20 cellular contexts compared by ENCODE assay signal in genomic region chr12:40338071-40338470, GRCh38.
DNase-seq lines count a peak whose midpoint lies in the region; TF ChIP-seq lines count a peak whose summit lies in the region.
"Had no signal": no experiment of that assay in that cellular context is flagged by ENCODE, and none has a peak within 500 bp of the region (broad histone marks: within the 10 kb centered on the region; RNA-seq: fewer than 3 reads in every experiment).

No MANE protein-coding gene starts in this region.

- no peaks in the 10 kb centered on the region for H3K9me3 Mint-ChIP-seq in osteocyte (ENCODE audit: unreplicated experiment)
- H3K9me3 Mint-ChIP-seq: CD8-positive, alpha-beta T cell had no signal

- peak; percentile 67 for DNase-seq in COLO829 (ENCODE audit: low spot score)
- no peak for DNase-seq in SK-N-MC (ENCODE audit: low read depth, low spot score)
- DNase-seq in foreskin melanocyte = peak; percentile 62
- DNase-seq in NCI-H187 treated with DMSO at 0.1 percent for 48 hours (lab: John Stamatoyannopoulos, UW) = no peak
- no peak for DNase-seq in osteocyte (ENCODE audit: extremely low spot score, unreplicated experiment)
- no peak for DNase-seq in foreskin fibroblast
- DNase-seq: CD4-positive, CD25-positive, alpha-beta regulatory T cell; CD8-positive, alpha-beta T cell; DMS 273 treated with DMSO at 0.1 percent for 48 hours; DMS79; EL; GDM1; GOT3; HFFc6 had no signal

- H3K27ac ChIP-seq in SK-N-MC = peak overlapping the region; percentile 85; the same call in 1 of the 2 replicates
- H3K27ac ChIP-seq: 22Rv1, BLaER1, C4-2B had no signal

- H3K4me3 Mint-ChIP-seq in osteocyte (ENCODE audit: unreplicated experiment) = no peak overlapping the region
- H3K4me3 Mint-ChIP-seq: B cell; CD4-positive, CD25-positive, alpha-beta regulatory T cell; CD8-positive, alpha-beta T cell; HFFc6 had no signal

- no peak overlapping the region for H3K27ac Mint-ChIP-seq in osteocyte (ENCODE audit: unreplicated experiment)
- H3K27ac Mint-ChIP-seq: B cell; CD4-positive, CD25-positive, alpha-beta regulatory T cell; CD8-positive, alpha-beta T cell; HFFc6 had no signal

- no peaks in the 10 kb centered on the region for H3K36me3 ChIP-seq in SK-N-MC (ENCODE audit: insufficient read depth, low read length)
- H3K36me3 ChIP-seq: BLaER1, HAP-1 had no signal

- H3K27me3 Mint-ChIP-seq in osteocyte (ENCODE audit: unreplicated experiment) = no peaks in the 10 kb centered on the region
- H3K27me3 Mint-ChIP-seq: B cell; CD4-positive, CD25-positive, alpha-beta regulatory T cell had no signal

- no peak overlapping the region for H3K4me3 ChIP-seq in SK-N-MC
- H3K4me3 ChIP-seq in foreskin fibroblast (ENCODE audit: low read depth in 1 of 2, low read length in 2 of 2) = no peak overlapping the region
- H3K4me3 ChIP-seq: BLaER1, GM12878, HAP-1 had no signal

- H3K9me3 ChIP-seq in SK-N-MC (ENCODE audit: low read depth, low read length) = no peaks in the 10 kb centered on the region
- H3K9me3 ChIP-seq: BLaER1, HAP-1 had no signal

- H3K9ac ChIP-seq in SK-N-MC (ENCODE audit: insufficient read length) = no peak overlapping the region
- H3K9ac ChIP-seq: BLaER1 had no signal

- H3K36me3 Mint-ChIP-seq in osteocyte (ENCODE audit: unreplicated experiment) = no peaks in the 10 kb centered on the region
- H3K36me3 Mint-ChIP-seq: CD4-positive, CD25-positive, alpha-beta regulatory T cell; CD8-positive, alpha-beta T cell had no signal

- H3K4me1 Mint-ChIP-seq in osteocyte (ENCODE audit: unreplicated experiment) = no peaks in the 10 kb centered on the region
- H3K4me1 Mint-ChIP-seq: CD4-positive, CD25-positive, alpha-beta regulatory T cell had no signal

- TF ChIP-seq CTCF in osteocyte (IDR thresholded peaks at IDR 0.05) (no peak), foreskin fibroblast (IDR thresholded peaks at IDR 0.05; ENCODE audit: low read depth, low read length) (no peak)

Comparison
In these comparisons a context has a peak if more than half of its experiments do, and no peak if none do; other contexts are left out.
1. DNase-seq: peak in COLO829 (single experiment) and foreskin melanocyte (single experiment); none in SK-N-MC (single experiment), NCI-H187 treated with DMSO at 0.1 percent for 48 hours (single experiment), osteocyte (single experiment) and foreskin fibroblast (0 of 2).